1 cellular context compared by ENCODE assay signal in the genomic region with DNA sequence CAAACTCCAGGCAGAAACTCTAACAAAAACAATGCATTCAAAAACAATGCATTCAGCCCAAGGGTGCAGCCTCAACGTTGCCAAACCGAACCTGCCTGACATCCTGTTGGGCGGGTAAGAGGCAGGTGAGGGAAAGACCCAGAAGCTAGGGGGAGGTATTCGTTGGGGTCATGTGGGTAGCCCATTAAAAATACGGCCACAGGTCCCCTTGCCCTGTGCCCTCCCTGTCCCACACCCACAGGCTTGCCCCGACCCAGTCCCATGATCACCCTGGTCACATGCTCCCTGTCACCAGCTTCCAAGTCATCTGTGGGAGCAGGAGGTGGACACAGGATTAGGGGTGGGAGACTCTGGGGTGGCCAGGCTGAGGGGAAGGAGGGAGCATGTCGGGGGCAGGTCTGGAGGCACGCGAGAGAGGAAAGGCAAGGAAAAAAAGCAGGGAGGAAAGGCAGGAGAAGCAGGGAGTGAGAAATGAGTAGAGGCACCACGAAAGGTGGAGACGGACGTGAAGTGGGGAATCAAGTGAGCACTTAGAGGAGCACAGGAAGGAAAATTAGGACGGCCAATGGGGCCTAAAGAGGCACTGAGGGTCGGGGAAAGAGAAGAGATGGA.
A peak's percentile ranks its signal among the peaks of the same experiment; 100 is the strongest.
TF ChIP-seq lines count a peak whose summit lies in the region.

No MANE protein-coding gene starts in this region.

TF ChIP-seq in HepG2, 621 proteins besides CTCF, POLR2A, EP300 and RAD21 (continued from another document):
- TF ChIP-seq, protein P1, sequence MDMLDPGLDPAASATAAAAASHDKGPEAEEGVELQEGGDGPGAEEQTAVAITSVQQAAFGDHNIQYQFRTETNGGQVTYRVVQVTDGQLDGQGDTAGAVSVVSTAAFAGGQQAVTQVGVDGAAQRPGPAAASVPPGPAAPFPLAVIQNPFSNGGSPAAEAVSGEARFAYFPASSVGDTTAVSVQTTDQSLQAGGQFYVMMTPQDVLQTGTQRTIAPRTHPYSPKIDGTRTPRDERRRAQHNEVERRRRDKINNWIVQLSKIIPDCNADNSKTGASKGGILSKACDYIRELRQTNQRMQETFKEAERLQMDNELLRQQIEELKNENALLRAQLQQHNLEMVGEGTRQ (IDR thresholded peaks at IDR 0.05; ENCODE audit: low read depth, low read length) = 0 out of 2 replicates have a peak, but pooled peaks have one; percentile 11
- TF ChIP-seq, protein P1 (CRISPR knock-in tag; IDR thresholded peaks at IDR 0.05; ENCODE audit: borderline replicate concordance) = no peak
- TF ChIP-seq, protein P2, sequence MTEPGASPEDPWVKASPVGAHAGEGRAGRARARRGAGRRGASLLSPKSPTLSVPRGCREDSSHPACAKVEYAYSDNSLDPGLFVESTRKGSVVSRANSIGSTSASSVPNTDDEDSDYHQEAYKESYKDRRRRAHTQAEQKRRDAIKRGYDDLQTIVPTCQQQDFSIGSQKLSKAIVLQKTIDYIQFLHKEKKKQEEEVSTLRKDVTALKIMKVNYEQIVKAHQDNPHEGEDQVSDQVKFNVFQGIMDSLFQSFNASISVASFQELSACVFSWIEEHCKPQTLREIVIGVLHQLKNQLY (CRISPR knock-in tag; IDR thresholded peaks at IDR 0.05) = 0 out of 2 replicates have a peak, but pooled peaks have one; percentile 13
- TF ChIP-seq ZNF468 (CRISPR knock-in tag; IDR thresholded peaks at IDR 0.05) (no peak), KAT8 (CRISPR knock-in tag; IDR thresholded peaks at IDR 0.05) (no peak), KLF16 (CRISPR knock-in tag; IDR thresholded peaks at IDR 0.05) (no peak; a peak in 1 of 4 replicates), ZBTB1 (CRISPR knock-in tag; IDR thresholded peaks at IDR 0.05; ENCODE audit: borderline replicate concordance) (no peak), SIX4 (CRISPR knock-in tag; IDR thresholded peaks at IDR 0.05) (no peak), ZNF547 (CRISPR knock-in tag; IDR thresholded peaks at IDR 0.05) (0 out of 2 replicates have a peak, but pooled peaks have one; percentile 34), ZBTB3 (CRISPR knock-in tag; IDR thresholded peaks at IDR 0.05; ENCODE audit: borderline replicate concordance, low read depth) (no peak), ZNF75D (CRISPR knock-in tag; IDR thresholded peaks at IDR 0.05; ENCODE audit: borderline replicate concordance) (0 out of 2 replicates have a peak, but pooled peaks have one; percentile 39), ZNF350 (CRISPR knock-in tag; IDR thresholded peaks at IDR 0.05; ENCODE audit: borderline replicate concordance, low read depth) (0 out of 2 replicates have a peak, but pooled peaks have one; percentile 12), NFKBIZ (CRISPR knock-in tag; IDR thresholded peaks at IDR 0.05) (0 out of 2 replicates have a peak, but pooled peaks have one; percentile 40), ZBTB38 (CRISPR knock-in tag; IDR thresholded peaks at IDR 0.05) (peak; percentile 10; the same call in 1 of the 2 replicates), YY1 (IDR thresholded peaks at IDR 0.05; ENCODE audit: insufficient read depth, insufficient replicate concordance, low read depth, low read length) (no peak), PRPF4 (IDR thresholded peaks at IDR 0.05; ENCODE audit: low read depth, low read length, poor library complexity, severe bottlenecking) (no peak), REPIN1 (CRISPR knock-in tag; IDR thresholded peaks at IDR 0.05; ENCODE audit: borderline replicate concordance, low read depth) (0 out of 2 replicates have a peak, but pooled peaks have one; percentile 11), THAP11 (CRISPR knock-in tag; IDR thresholded peaks at IDR 0.05) (no peak; the same call in 1 of the 2 replicates), ZNF773 (CRISPR knock-in tag; IDR thresholded peaks at IDR 0.05; ENCODE audit: borderline replicate concordance) (0 out of 2 replicates have a peak, but pooled peaks have one; percentile 27), CEBPB (IDR thresholded peaks at IDR 0.05; ENCODE audit: borderline replicate concordance, low read depth, low read length) (no peak), SOX6 (IDR thresholded peaks at IDR 0.05) (no peak), SOX6 (CRISPR knock-in tag; IDR thresholded peaks at IDR 0.05) (0 out of 2 replicates have a peak, but pooled peaks have one; percentile 7)
- TF ChIP-seq, protein P3, sequence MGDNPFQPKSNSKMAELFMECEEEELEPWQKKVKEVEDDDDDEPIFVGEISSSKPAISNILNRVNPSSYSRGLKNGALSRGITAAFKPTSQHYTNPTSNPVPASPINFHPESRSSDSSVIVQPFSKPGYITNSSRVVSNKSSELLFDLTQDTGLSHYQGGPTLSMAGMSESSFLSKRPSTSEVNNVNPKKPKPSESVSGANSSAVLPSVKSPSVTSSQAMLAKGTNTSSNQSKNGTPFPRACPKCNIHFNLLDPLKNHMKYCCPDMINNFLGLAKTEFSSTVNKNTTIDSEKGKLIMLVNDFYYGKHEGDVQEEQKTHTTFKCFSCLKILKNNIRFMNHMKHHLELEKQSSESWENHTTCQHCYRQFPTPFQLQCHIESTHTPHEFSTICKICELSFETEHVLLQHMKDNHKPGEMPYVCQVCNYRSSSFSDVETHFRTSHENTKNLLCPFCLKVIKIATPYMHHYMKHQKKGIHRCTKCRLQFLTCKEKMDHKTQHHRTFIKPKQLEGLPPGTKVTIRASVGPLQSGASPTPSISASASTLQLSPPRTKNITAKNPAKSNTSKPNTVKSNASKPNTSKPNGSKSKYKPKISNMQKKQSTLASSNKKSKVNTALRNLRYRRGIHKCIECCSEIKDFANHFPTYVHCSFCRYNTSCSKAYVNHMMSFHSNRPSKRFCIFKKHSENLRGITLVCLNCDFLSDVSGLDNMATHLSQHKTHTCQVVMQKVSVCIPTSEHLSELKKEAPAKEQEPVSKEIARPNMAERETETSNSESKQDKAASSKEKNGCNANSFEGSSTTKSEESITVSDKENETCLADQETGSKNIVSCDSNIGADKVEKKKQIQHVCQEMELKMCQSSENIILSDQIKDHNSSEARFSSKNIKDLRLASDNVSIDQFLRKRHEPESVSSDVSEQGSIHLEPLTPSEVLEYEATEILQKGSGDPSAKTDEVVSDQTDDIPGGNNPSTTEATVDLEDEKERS (CRISPR knock-in tag; IDR thresholded peaks at IDR 0.05) = 0 out of 2 replicates have a peak, but pooled peaks have one; percentile 13
- TF ChIP-seq, protein P4, sequence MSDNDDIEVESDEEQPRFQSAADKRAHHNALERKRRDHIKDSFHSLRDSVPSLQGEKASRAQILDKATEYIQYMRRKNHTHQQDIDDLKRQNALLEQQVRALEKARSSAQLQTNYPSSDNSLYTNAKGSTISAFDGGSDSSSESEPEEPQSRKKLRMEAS (IDR thresholded peaks at IDR 0.05) = peak; percentile 43; the same call in 1 of the 2 replicates
- TF ChIP-seq, protein P5, sequence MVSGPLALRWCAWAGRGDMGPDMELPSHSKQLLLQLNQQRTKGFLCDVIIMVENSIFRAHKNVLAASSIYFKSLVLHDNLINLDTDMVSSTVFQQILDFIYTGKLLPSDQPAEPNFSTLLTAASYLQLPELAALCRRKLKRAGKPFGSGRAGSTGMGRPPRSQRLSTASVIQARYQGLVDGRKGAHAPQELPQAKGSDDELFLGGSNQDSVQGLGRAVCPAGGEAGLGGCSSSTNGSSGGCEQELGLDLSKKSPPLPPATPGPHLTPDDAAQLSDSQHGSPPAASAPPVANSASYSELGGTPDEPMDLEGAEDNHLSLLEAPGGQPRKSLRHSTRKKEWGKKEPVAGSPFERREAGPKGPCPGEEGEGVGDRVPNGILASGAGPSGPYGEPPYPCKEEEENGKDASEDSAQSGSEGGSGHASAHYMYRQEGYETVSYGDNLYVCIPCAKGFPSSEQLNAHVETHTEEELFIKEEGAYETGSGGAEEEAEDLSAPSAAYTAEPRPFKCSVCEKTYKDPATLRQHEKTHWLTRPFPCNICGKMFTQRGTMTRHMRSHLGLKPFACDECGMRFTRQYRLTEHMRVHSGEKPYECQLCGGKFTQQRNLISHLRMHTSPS (CRISPR knock-in tag; IDR thresholded peaks at IDR 0.05; ENCODE audit: low read depth) = no peak
- TF ChIP-seq, protein P6, sequence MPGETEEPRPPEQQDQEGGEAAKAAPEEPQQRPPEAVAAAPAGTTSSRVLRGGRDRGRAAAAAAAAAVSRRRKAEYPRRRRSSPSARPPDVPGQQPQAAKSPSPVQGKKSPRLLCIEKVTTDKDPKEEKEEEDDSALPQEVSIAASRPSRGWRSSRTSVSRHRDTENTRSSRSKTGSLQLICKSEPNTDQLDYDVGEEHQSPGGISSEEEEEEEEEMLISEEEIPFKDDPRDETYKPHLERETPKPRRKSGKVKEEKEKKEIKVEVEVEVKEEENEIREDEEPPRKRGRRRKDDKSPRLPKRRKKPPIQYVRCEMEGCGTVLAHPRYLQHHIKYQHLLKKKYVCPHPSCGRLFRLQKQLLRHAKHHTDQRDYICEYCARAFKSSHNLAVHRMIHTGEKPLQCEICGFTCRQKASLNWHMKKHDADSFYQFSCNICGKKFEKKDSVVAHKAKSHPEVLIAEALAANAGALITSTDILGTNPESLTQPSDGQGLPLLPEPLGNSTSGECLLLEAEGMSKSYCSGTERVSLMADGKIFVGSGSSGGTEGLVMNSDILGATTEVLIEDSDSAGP (CRISPR knock-in tag; IDR thresholded peaks at IDR 0.05; ENCODE audit: borderline replicate concordance) = peak; percentile 59
- TF ChIP-seq, protein P7, sequence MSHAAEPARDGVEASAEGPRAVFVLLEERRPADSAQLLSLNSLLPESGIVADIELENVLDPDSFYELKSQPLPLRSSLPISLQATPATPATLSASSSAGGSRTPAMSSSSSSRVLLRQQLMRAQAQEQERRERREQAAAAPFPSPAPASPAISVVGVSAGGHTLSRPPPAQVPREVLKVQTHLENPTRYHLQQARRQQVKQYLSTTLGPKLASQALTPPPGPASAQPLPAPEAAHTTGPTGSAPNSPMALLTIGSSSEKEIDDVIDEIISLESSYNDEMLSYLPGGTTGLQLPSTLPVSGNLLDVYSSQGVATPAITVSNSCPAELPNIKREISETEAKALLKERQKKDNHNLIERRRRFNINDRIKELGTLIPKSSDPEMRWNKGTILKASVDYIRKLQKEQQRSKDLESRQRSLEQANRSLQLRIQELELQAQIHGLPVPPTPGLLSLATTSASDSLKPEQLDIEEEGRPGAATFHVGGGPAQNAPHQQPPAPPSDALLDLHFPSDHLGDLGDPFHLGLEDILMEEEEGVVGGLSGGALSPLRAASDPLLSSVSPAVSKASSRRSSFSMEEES (CRISPR knock-in tag; IDR thresholded peaks at IDR 0.05) = peak; percentile 88
- TF ChIP-seq, protein P8, sequence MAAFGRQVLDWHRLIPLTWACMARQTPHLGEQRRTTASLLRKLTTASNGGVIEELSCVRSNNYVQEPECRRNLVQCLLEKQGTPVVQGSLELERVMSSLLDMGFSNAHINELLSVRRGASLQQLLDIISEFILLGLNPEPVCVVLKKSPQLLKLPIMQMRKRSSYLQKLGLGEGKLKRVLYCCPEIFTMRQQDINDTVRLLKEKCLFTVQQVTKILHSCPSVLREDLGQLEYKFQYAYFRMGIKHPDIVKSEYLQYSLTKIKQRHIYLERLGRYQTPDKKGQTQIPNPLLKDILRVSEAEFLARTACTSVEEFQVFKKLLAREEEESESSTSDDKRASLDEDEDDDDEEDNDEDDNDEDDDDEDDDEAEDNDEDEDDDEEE (CRISPR knock-in tag; IDR thresholded peaks at IDR 0.05) = 0 out of 2 replicates have a peak, but pooled peaks have one; percentile 13
